Comparison of ENCODE assay signal across 8 cellular contexts in genomic region chr16:2459647-2460390, GRCh38. TPM values are rescaled to one million over a fixed set of nuclear protein-coding genes. Genes with fewer than 3 reads are reported as not detected.
DNase-seq lines count a peak whose midpoint lies in the region; ATAC-seq and TF ChIP-seq lines count a peak whose summit lies in the region.

TEDC2 (plus strand) TSS chr16:2460109; CDS start chr16:2460145, 36 bp downstream.

- CTCF ChIA-PET in BJ (lab: Yijun Ruan, JAX) = interaction anchor here (2.6 kb wide), 1 partner anchor 41 kb away, joined by 6 read pairs; no protein-coding TSS in a partner anchor

- POLR2A ChIA-PET in BJ (lab: Charles Lee) = interaction anchor here (0.6 kb wide), 1 partner anchor 28 kb away, joined by 5 read pairs; no protein-coding TSS in a partner anchor

- H3K4me3 ChIP-seq in BJ (ENCODE audit: low read depth, low read length) = peak within 1 kb of the TSS; percentile 58

- no peak for TF ChIP-seq CTCF in BJ (IDR thresholded peaks at IDR 0.05; ENCODE audit: insufficient read depth, low read depth, low read length)

- H3K27me3 ChIP-seq in BJ (ENCODE audit: control insufficient read depth, insufficient read depth, low read length) = no peaks in the 10 kb centered on the region

- DNase-seq in BJ (ENCODE audit: low read depth) (peak; percentile 55), NCI-H526 treated with DMSO at 0.1 percent for 48 hours (lab: John Stamatoyannopoulos, UW) (peak; percentile 81), dedifferentiated amniotic fluid mesenchymal stem cell (ENCODE audit: extremely low spot score) (peak; percentile 90), left lobe of liver (ENCODE audit: low spot score) (peak; percentile 95)
- DNase-seq in activated CD4-positive, alpha-beta T cell treated with anti-CD3 and anti-CD28 coated beads for 48 hours = peak; percentile 99
- peak; percentile 99 for DNase-seq in stimulated activated CD4-positive, alpha-beta T cell treated with anti-CD3 and anti-CD28 coated beads, Interleukin-2, amount 100 ng/mL, for 24 hours

- peaks cover 9% of the 10 kb centered on the region for H3K36me3 ChIP-seq in BJ (ENCODE audit: control insufficient read depth, insufficient read depth, low read length)

- ATAC-seq in GM19324 (IDR thresholded peaks at IDR 0.05; ENCODE audit: low FRiP score, unreplicated experiment) = peak; percentile 87
- peak; percentile 68 for ATAC-seq in HG03469 (IDR thresholded peaks at IDR 0.05; ENCODE audit: unreplicated experiment)
- peak; percentile 98 for ATAC-seq in left lobe of liver

RNA-seq across cellular contexts. Expression of gene TEDC2, which starts in this region (rescaled TPM):
- polyA plus RNA-seq in BJ (2011; rRNA removed) = 2.2 and 3.7 TPM in 2 replicates
- polyA minus RNA-seq in BJ (2011; rRNA and poly(A)+ RNA removed) = 2.2 and 2.7 TPM in 2 replicates
- 0.63 TPM for total RNA-seq in left lobe of liver

Comparison
In these comparisons a context has a peak if more than half of its experiments do, and no peak if none do; other contexts are left out.
1. Peak in every context shown above with its lines: DNase-seq, ATAC-seq and H3K4me3 ChIP-seq.
2. Peak in DNase-seq and ATAC-seq in left lobe of liver; RNA of the gene not detected or under 1 TPM.